8 cellular contexts compared by ENCODE assay signal in the genomic region with DNA sequence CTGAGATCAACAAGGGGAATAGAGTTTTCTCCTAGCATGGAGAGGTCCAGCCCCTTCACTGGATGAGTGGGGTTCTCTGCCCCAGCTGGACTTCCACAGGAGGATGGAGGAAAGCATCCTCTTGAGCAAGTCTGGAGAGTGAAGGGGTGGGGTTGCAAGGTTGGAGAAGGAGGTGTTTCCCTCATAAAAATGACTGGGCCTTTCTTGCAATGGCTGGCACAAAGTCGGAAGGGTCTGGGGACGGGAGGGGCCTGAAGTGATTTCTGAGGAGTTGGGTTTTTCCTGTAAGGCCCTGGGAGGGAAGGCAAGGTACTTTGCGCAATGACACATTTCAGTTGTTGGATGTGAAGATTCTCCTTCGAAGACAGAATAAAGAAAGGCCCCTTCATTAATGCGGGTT. TPM values are rescaled to one million over a fixed set of nuclear protein-coding genes. Genes with fewer than 3 reads are reported as not detected.
DNase-seq lines count a peak whose midpoint lies in the region; ATAC-seq and TF ChIP-seq lines count a peak whose summit lies in the region.

No MANE protein-coding gene starts in this region.

- in situ Hi-C loops in gastrocnemius medialis (cut with MboI; ENCODE audit: low sequenced_read_pairs in 4 of 4): no loop called here

- H3K27me3 ChIP-seq in H7 (ENCODE audit: control insufficient read depth, insufficient read depth, low read length): no peaks in the 10 kb centered on the region
- no peaks in the 10 kb centered on the region for H3K27me3 ChIP-seq in iPS DF 6.9 (ENCODE audit: control insufficient read depth, insufficient read depth, low read length)
- H3K27me3 ChIP-seq in gastrocnemius medialis: no peaks in the 10 kb centered on the region

- no peaks in the 10 kb centered on the region; the same call in 1 of the 2 replicates for H3K36me3 ChIP-seq in H7 (replicated peaks; ENCODE audit: control insufficient read depth, insufficient read depth, low read length)
- H3K36me3 ChIP-seq in iPS DF 6.9 (ENCODE audit: control insufficient read depth, insufficient read depth, low read length): no peaks in the 10 kb centered on the region
- no peaks in the 10 kb centered on the region for H3K36me3 ChIP-seq in gastrocnemius medialis

- H3K4me1 ChIP-seq in iPS DF 6.9 (ENCODE audit: control insufficient read depth, insufficient read depth, low read length): peaks cover 1% of the 10 kb centered on the region; the same call in 1 of the 2 replicates
- H3K4me1 ChIP-seq in gastrocnemius medialis: peaks cover 0 to 20% of the 10 kb centered on the region in 2 donors

- peak overlapping the region; percentile 84 for H3K4me3 ChIP-seq in H7 (ENCODE audit: insufficient read depth, low read depth, low read length)
- H3K4me3 ChIP-seq in iPS DF 6.9 (ENCODE audit: low read length): peak overlapping the region; percentile 82; the same call in 1 of the 2 replicates
- H3K4me3 ChIP-seq in gastrocnemius medialis: peak overlapping the region; percentile 54 to 80 (median 74)

- H3K4me1 Mint-ChIP-seq in activated naive CD8-positive, alpha-beta T cell treated with anti-CD3 and anti-CD28 coated beads, Interleukin-2, amount 10 ng/mL, durations not matched to agents 7 days and 5 days: peaks cover 12% of the 10 kb centered on the region

- TF ChIP-seq CTCF in gastrocnemius medialis (IDR thresholded peaks at IDR 0.05 in 4 of 5, conservative IDR thresholded peaks at IDR 0.05 in 1 of 5): no peak

- POLR2A ChIA-PET in activated naive CD8-positive, alpha-beta T cell treated with anti-CD3 and anti-CD28 coated beads, Interleukin-2, amount 10 ng/mL, durations not matched to agents 7 days and 5 days (lab: Charles Lee): no interaction called here

- H3K9me3 ChIP-seq in iPS DF 6.9 (ENCODE audit: control insufficient read depth, insufficient read depth, low read length): no peaks in the 10 kb centered on the region
- no peaks in the 10 kb centered on the region for H3K9me3 ChIP-seq in gastrocnemius medialis

- ATAC-seq in activated naive CD8-positive, alpha-beta T cell treated with anti-CD3 and anti-CD28 coated beads, Interleukin-2, amount 10 ng/mL, durations not matched to agents 7 days and 5 days (ENCODE audit: low read depth): no peak
- ATAC-seq in gastrocnemius medialis: no peak

- H3K27me3 Mint-ChIP-seq in activated naive CD8-positive, alpha-beta T cell treated with anti-CD3 and anti-CD28 coated beads, Interleukin-2, amount 10 ng/mL, durations not matched to agents 7 days and 5 days: peaks cover 16% of the 10 kb centered on the region

- intact Hi-C loops in gastrocnemius medialis (cut with DNase I; ENCODE audit: low total_unique reads): no loop called here

- no CpG with 5 or more reads among the region's 5 CpGs for WGBS in iPS DF 6.9 (ENCODE audit: insufficient coverage, insufficient read length)

- H3K36me3 Mint-ChIP-seq in activated naive CD8-positive, alpha-beta T cell treated with anti-CD3 and anti-CD28 coated beads, Interleukin-2, amount 10 ng/mL, durations not matched to agents 7 days and 5 days: no peaks in the 10 kb centered on the region

- peak overlapping the region; percentile 90 for H3K4me3 Mint-ChIP-seq in activated naive CD8-positive, alpha-beta T cell treated with anti-CD3 and anti-CD28 coated beads, Interleukin-2, amount 10 ng/mL, durations not matched to agents 7 days and 5 days

- H3K9me3 Mint-ChIP-seq in activated naive CD8-positive, alpha-beta T cell treated with anti-CD3 and anti-CD28 coated beads, Interleukin-2, amount 10 ng/mL, durations not matched to agents 7 days and 5 days: peaks cover 4% of the 10 kb centered on the region

- peak overlapping the region; percentile 78 for H3K27ac Mint-ChIP-seq in activated naive CD8-positive, alpha-beta T cell treated with anti-CD3 and anti-CD28 coated beads, Interleukin-2, amount 10 ng/mL, durations not matched to agents 7 days and 5 days

- DNase-seq in H7: no peak
- DNase-seq in activated naive CD8-positive, alpha-beta T cell treated with anti-CD3 and anti-CD28 coated beads, Interleukin-2, amount 10 ng/mL, durations not matched to agents 7 days and 5 days: no peak
- DNase-seq in iPS DF 6.9 (ENCODE audit: low read depth, low spot score): no peak
- peak; percentile 25 to 50 for DNase-seq in gastrocnemius medialis
- DNase-seq in AG08396 (ENCODE audit: low spot score): no peak
- no peak for DNase-seq in NCI-H345 (lab: John Stamatoyannopoulos, UW)
- DNase-seq in EL: no peak
- DNase-seq in dedifferentiated amniotic fluid mesenchymal stem cell (ENCODE audit: extremely low spot score): no peak

- TF ChIP-seq POLR2A in gastrocnemius medialis (IDR thresholded peaks at IDR 0.05): no peak

- H3K27ac ChIP-seq in iPS DF 6.9 (ENCODE audit: low read length) (no peak overlapping the region), gastrocnemius medialis (peak overlapping the region; percentile 77 to 81 (median 78))

RNA-seq across cellular contexts. Expression of a gene that starts 0.9 kb away (rescaled TPM):
- total RNA-seq in H7 (2014; rRNA removed; shearing (Covaris generic)): 25.9 and 28.3 TPM in 2 replicates
- total RNA-seq in activated naive CD8-positive, alpha-beta T cell treated with anti-CD3 and anti-CD28 coated beads, Interleukin-2, amount 10 ng/mL, durations not matched to agents 7 days and 5 days: 1 to 10 TPM in 1 of 2 experiments, under 1 TPM in 1; 0.83 to 1.9 TPM
- 1 to 10 TPM in 3 of 4 donors, under 1 TPM in 1; 0.85 to 7.0 (median 3.2) TPM for total RNA-seq in gastrocnemius medialis

Comparison
In these comparisons a context has a peak if more than half of its experiments do, and no peak if none do; other contexts are left out.
1. DNase-seq: peak in gastrocnemius medialis (2 of 2); none in H7 (single experiment), activated naive CD8-positive, alpha-beta T cell treated with anti-CD3 and anti-CD28 coated beads, Interleukin-2, amount 10 ng/mL, durations not matched to agents 7 days and 5 days (single experiment), iPS DF 6.9 (single experiment), AG08396 (single experiment), NCI-H345 (single experiment), EL (single experiment) and dedifferentiated amniotic fluid mesenchymal stem cell (single experiment).
2. Peak in every context shown above with its lines, with median percentiles within 50 percentile points of each other: H3K4me3 ChIP-seq.